ENCODE assay signal across 22 cellular contexts in the genomic region with DNA sequence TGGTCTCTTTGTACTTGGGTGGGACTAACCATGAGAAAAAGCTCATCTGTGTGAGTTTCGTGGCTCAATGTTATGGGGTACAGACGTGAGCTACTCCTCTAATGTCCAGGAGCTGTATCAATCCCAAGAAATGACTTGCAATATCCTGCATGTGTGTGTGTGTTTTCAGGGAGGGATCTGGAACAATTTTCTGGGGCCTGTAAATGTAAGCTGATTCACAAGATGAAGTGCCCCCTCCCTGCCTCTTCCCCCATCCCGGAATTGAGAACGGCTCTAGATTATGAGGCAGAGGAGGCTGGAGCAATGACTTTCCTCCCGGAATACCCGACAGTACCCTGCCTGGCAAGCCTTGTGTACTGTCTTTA. TPM values are rescaled to one million over a fixed set of nuclear protein-coding genes. Genes with fewer than 3 reads are reported as not detected.
DNase-seq lines count a peak whose midpoint lies in the region; ATAC-seq and TF ChIP-seq lines count a peak whose summit lies in the region.
"Had no signal": no experiment of that assay in that cellular context is flagged by ENCODE, and none has a peak within 500 bp of the region (broad histone marks: within the 10 kb centered on the region; RNA-seq: fewer than 3 reads in every experiment).

No MANE protein-coding gene starts in this region.

- H3K4me3 ChIP-seq in right atrium auricular region: no peak overlapping the region
- H3K4me3 ChIP-seq in left ventricle myocardium inferior: no peak overlapping the region
- H3K4me3 ChIP-seq in skin epidermis: no peak overlapping the region
- H3K4me3 ChIP-seq: BLaER1, thyroid gland had no signal

- H3K27ac ChIP-seq in right atrium auricular region (peak overlapping the region in 1 of 2 donors; percentile 14), left ventricle myocardium inferior (replicated peaks) (peak overlapping the region; percentile 76), skin epidermis (peak overlapping the region in 18 of 21 experiments; percentile 4 to 89 (median 58))
- H3K27ac ChIP-seq: BLaER1 had no signal

- intact Hi-C loops in Right ventricle myocardium superior (cut with DNase I) (no loop called here), left ventricle myocardium inferior (cut with micrococcal nuclease) (no loop called here)

- TF ChIP-seq CTCF in right atrium auricular region (IDR thresholded peaks at IDR 0.05): no peak
- TF ChIP-seq CTCF in left ventricle myocardium inferior (IDR thresholded peaks at IDR 0.05; ENCODE audit: borderline replicate concordance): no peak

- no peaks in the 10 kb centered on the region for H3K9me3 ChIP-seq in right atrium auricular region
- no peaks in the 10 kb centered on the region for H3K9me3 ChIP-seq in left ventricle myocardium inferior (replicated peaks)
- H3K9me3 ChIP-seq: BLaER1, SK-N-SH, thyroid gland had no signal

- H3K4me1 ChIP-seq in right atrium auricular region (peaks cover 0 to 12% of the 10 kb centered on the region in 2 donors), left ventricle myocardium inferior (peaks cover 29% of the 10 kb centered on the region)
- H3K4me1 ChIP-seq: BLaER1 had no signal

- no peaks in the 10 kb centered on the region for H3K27me3 ChIP-seq in right atrium auricular region
- H3K27me3 ChIP-seq in left ventricle myocardium inferior (ENCODE audit: low read depth): no peaks in the 10 kb centered on the region
- H3K27me3 ChIP-seq: BLaER1, thyroid gland had no signal

- H3K36me3 ChIP-seq in right atrium auricular region (no peaks in the 10 kb centered on the region), left ventricle myocardium inferior (no peaks in the 10 kb centered on the region)
- H3K36me3 ChIP-seq: BLaER1, thyroid gland had no signal

- no peak for DNase-seq in Right ventricle myocardium superior
- DNase-seq in right atrium auricular region (ENCODE audit: low spot score): no peak
- no peak for DNase-seq in left ventricle myocardium inferior
- no peak for DNase-seq in NCI-H1417 treated with DMSO at 0.1 percent for 48 hours (lab: John Stamatoyannopoulos, UW)
- no peak for DNase-seq in activated CD8-positive, alpha-beta memory T cell treated with anti-CD3 and anti-CD28 coated beads, Interleukin-2, amount 50 U/mL, for 48 hours
- DNase-seq: activated CD8-positive, alpha-beta T cell treated with anti-CD3 and anti-CD28 coated beads, Interleukin-2, amount 10 ng/mL, durations not matched to agents 7 days and 5 days; activated gamma-delta T cell; COR-L47; effector CD8-positive, alpha-beta T cell; GDM1; MV-4-11; NCI-H187 treated with DMSO at 0.1 percent for 48 hours; NCI-H526 treated with DMSO at 0.1 percent for 48 hours; SK-N-SH; stimulated activated CD4-positive, alpha-beta T cell treated with anti-CD3 and anti-CD28 coated beads, Interleukin-4, amount 100 ng/mL, for 1 hour; T-helper 2 cell had no signal

- ATAC-seq in Right ventricle myocardium superior (ENCODE audit: poor library complexity) (peak; percentile 34), HG03280 (IDR thresholded peaks at IDR 0.05; ENCODE audit: unreplicated experiment) (no peak), HG03565 (IDR thresholded peaks at IDR 0.05; ENCODE audit: unreplicated experiment) (no peak)
- ATAC-seq: activated CD8-positive, alpha-beta T cell treated with anti-CD3 and anti-CD28 coated beads, Interleukin-2, amount 10 ng/mL, durations not matched to agents 7 days and 5 days; stimulated activated memory B cell treated with anti-CD40 and anti-IgM and Interleukin-4, amounts not matched to agents 10 μg/mL and 1 μg/mL and 100 μg/mL, for 72 hours had no signal

RNA-seq across cellular contexts. Expression of a gene that starts 53.9 kb away (rescaled TPM):
- total RNA-seq in Right ventricle myocardium superior (6.8 TPM), right atrium auricular region (10 to 100 TPM in 1 of 2 donors, 1 to 10 TPM in 1; 8.9 to 11.7 TPM), left ventricle myocardium inferior (8.6 TPM)
